In genomic region chr19:13794388-13794751, GRCh38 we compare ENCODE assay signal across 7 cellular contexts. TPM values are rescaled to one million over a fixed set of nuclear protein-coding genes. Genes with fewer than 3 reads are reported as not detected.
A peak's percentile ranks its signal among the peaks of the same experiment; 100 is the strongest.
DNase-seq lines count a peak whose midpoint lies in the region; ATAC-seq and TF ChIP-seq lines count a peak whose summit lies in the region.

No MANE protein-coding gene starts in this region.

- peak; percentile 71 for ATAC-seq in aorta (ENCODE audit: low FRiP score)

- no peaks in the 10 kb centered on the region for H3K9me3 ChIP-seq in ectodermal cell (ENCODE audit: control insufficient read depth, low read length)
- no peaks in the 10 kb centered on the region for H3K9me3 ChIP-seq in mononuclear cell (ENCODE audit: low read depth, low read length)
- no peaks in the 10 kb centered on the region for H3K9me3 ChIP-seq in aorta (ENCODE audit: control insufficient read depth, low read length)

- no peak for TF ChIP-seq CTCF in GM12865 (IDR thresholded peaks at IDR 0.05; ENCODE audit: insufficient read depth, low read depth, low read length, missing control alignments)

- H3K36me3 ChIP-seq in ectodermal cell (ENCODE audit: control insufficient read depth, insufficient read depth, low read length) (no peaks in the 10 kb centered on the region), aorta (ENCODE audit: control insufficient read depth in 1 of 2, insufficient read depth in 2 of 2, low read length in 1 of 2) (no peaks in the 10 kb centered on the region)

- peaks cover 7% of the 10 kb centered on the region for H3K4me1 ChIP-seq in ectodermal cell (ENCODE audit: control insufficient read depth, insufficient read depth, low read length)
- H3K4me1 ChIP-seq in mononuclear cell (ENCODE audit: insufficient read depth, low read length): peaks cover 40% of the 10 kb centered on the region
- peaks cover 0 to 2% of the 10 kb centered on the region in 2 donors for H3K4me1 ChIP-seq in aorta (ENCODE audit: control insufficient read depth in 1 of 2, insufficient read depth in 2 of 2, low read length in 2 of 2)

- H3K27ac ChIP-seq in ectodermal cell (ENCODE audit: insufficient read depth, low read depth, low read length, poor library complexity, severe bottlenecking) (no peak overlapping the region), aorta (ENCODE audit: low read depth in 1 of 2, low read length in 2 of 2) (peak overlapping the region; percentile 23 to 98)

- H3K27me3 ChIP-seq in ectodermal cell (ENCODE audit: control insufficient read depth, insufficient read depth, low read length, poor library complexity, severe bottlenecking) (no peaks in the 10 kb centered on the region), mononuclear cell (ENCODE audit: insufficient read depth, low read length) (no peaks in the 10 kb centered on the region), aorta (ENCODE audit: control insufficient read depth in 1 of 2, insufficient read depth in 2 of 2, low read length in 1 of 2) (no peaks in the 10 kb centered on the region)

- WGBS in ectodermal cell, 2 experiments: 72 to 75% methylated on average over 7 to 9 of the region's 10 CpGs
- 1% methylated on average over 9 to 10 of the region's 10 CpGs for WGBS in aorta, 2 donors

- DNase-seq in GM12865 (ENCODE audit: low read depth) (no peak), OCI-M2 (lab: John Stamatoyannopoulos, UW; ENCODE audit: unreplicated experiment) (peak; percentile 83), aorta (peak; percentile 93 to 94), islet precursor cell (no peak)
- DNase-seq in activated CD4-positive, CD25-positive, alpha-beta regulatory T cell (lab: John Stamatoyannopoulos, UW): no peak

- intact Hi-C loops in aorta (cut with DNase I): no loop called here

- peak overlapping the region; percentile 74 for H3K4me3 ChIP-seq in GM12865 (ENCODE audit: low read depth, low read length)
- H3K4me3 ChIP-seq in ectodermal cell (ENCODE audit: insufficient read depth, low read depth, low read length): peak overlapping the region; percentile 73
- peak overlapping the region; percentile 61 for H3K4me3 ChIP-seq in mononuclear cell (ENCODE audit: low read length)
- H3K4me3 ChIP-seq in aorta (ENCODE audit: low read length in 2 of 2): peak overlapping the region; percentile 50 to 55

RNA-seq across cellular contexts. Expression of gene ZSWIM4, which starts 0.9 kb away (rescaled TPM):
- 15.4 TPM for polyA plus RNA-seq in ectodermal cell (2013, experiment 1 of 4)
- 15.5 TPM for polyA plus RNA-seq in ectodermal cell (2013, experiment 2 of 4)
- 12.8 TPM for polyA plus RNA-seq in ectodermal cell (2013, experiment 3 of 4)
- polyA plus RNA-seq in ectodermal cell (2013, experiment 4 of 4): 13.7 TPM
- 1.5 TPM for total RNA-seq in mononuclear cell
- 10 to 100 TPM; 11.2 to 12.1 TPM for total RNA-seq in aorta
- polyA plus RNA-seq in aorta: 1 to 10 TPM; 2.5 to 3.1 TPM

RNA-seq across cellular contexts. Expression of gene C19orf53, which starts 20.1 kb away (rescaled TPM):
- 151 TPM for polyA plus RNA-seq in ectodermal cell (2013, experiment 1 of 4)
- 130 TPM for polyA plus RNA-seq in ectodermal cell (2013, experiment 2 of 4)
- polyA plus RNA-seq in ectodermal cell (2013, experiment 3 of 4): 131 TPM
- 139 TPM for polyA plus RNA-seq in ectodermal cell (2013, experiment 4 of 4)
- total RNA-seq in mononuclear cell (56.5 TPM), aorta (10 to 100 TPM; 57.8 to 58.1 TPM)
- 100 to 1,000 TPM; 107 to 172 TPM for polyA plus RNA-seq in aorta

RNA-seq across cellular contexts. Expression of gene MRI1, which starts 30.0 kb away (rescaled TPM):
- polyA plus RNA-seq in ectodermal cell (2013, experiment 1 of 4): 21.9 TPM
- 19.9 TPM for polyA plus RNA-seq in ectodermal cell (2013, experiment 2 of 4)
- polyA plus RNA-seq in ectodermal cell (2013, experiment 3 of 4): 19.6 TPM
- 21.3 TPM for polyA plus RNA-seq in ectodermal cell (2013, experiment 4 of 4)
- total RNA-seq in mononuclear cell (17.0 TPM), aorta (10 to 100 TPM; 25.5 to 44.6 TPM)
- 10 to 100 TPM in 1 of 2 donors, 1 to 10 TPM in 1; 5.8 to 66.5 TPM for polyA plus RNA-seq in aorta

Comparison
In these comparisons a context has a peak if more than half of its experiments do, and no peak if none do; other contexts are left out.
1. DNase-seq: peak in OCI-M2 (single experiment) and aorta (2 of 2); none in GM12865 (single experiment), activated CD4-positive, CD25-positive, alpha-beta regulatory T cell (0 of 4) and islet precursor cell (single experiment).
2. Peak in every context shown above with its lines, with median percentiles within 50 percentile points of each other: H3K4me3 ChIP-seq.